ENCODE assay signal across 8 cellular contexts in the genomic region with DNA sequence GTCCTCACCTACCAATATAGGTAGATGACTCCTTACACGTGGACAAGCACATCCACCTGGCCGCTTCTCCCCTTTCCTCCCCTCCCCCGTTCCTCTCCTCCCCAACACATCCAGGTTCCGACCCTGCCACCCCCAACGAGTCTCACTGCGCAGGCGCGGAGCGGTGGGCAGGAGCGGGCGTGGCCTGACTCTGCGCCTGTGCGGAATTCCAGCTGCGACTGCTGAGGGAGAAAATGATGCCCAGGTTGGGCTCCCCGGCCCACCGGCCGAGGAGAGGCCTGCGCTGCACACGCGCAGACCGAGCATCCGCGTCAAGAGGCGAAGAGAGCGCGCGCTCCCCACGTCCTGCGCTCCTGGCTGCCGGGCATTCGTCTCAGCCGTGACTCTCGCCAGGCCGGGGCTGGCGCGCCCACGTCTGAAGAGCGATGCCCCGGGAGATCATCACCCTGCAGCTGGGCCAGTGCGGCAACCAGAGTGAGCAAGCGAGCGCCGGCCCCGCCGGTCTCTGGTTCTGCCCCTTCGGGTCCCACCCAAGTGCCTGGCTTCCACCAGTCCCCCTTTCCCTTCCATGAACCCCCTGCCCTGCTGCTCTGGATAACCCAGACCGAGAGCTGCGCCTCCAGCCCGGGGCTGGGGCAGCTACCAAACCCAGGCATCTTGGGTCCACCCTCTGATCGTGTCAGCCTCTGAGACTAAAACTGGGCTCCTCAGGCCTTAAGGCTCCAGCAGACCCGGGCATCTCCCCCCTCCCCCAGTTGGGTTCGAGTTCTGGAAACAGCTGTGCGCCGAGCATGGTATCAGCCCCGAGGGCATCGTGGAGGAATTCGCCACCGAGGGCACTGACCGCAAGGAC. TPM values are rescaled to one million over a fixed set of nuclear protein-coding genes. Genes with fewer than 3 reads are reported as not detected.
DNase-seq lines count a peak whose midpoint lies in the region; ATAC-seq lines count a peak whose summit lies in the region.

Gene TUBG2 (plus strand): TSS at position 206 of the 853 bp plus-strand sequence. CDS start 220 bp downstream, at position 426.

- peak; percentile 50 to 82 (median 67) for DNase-seq in CD8-positive, alpha-beta memory T cell
- DNase-seq in HCEC 1CT (peak; percentile 85), NCI-H2196 (lab: John Stamatoyannopoulos, UW; ENCODE audit: unreplicated experiment) (peak; percentile 84), islet precursor cell (peak; percentile 98)
- peak; percentile 77 for DNase-seq in activated CD4-positive, CD25-positive, alpha-beta regulatory T cell treated with anti-CD3 and anti-CD28 coated beads, Interleukin-2, amount 50 U/mL, for 72 hours
- peak in 1 of 2 donors; percentile 18 for DNase-seq in central memory CD8-positive, alpha-beta T cell (ENCODE audit: low spot score in 2 of 2)
- peak; percentile 81 for DNase-seq in stimulated activated CD4-positive, alpha-beta T cell treated with anti-CD3 and anti-CD28 coated beads, Interleukin-12 subunit alpha, Interleukin-12 subunit beta, amount 100 ng/mL, for 4 hours

- peaks cover 3 to 13% (median 3%) of the 10 kb centered on the region in 3 donors for H3K36me3 Mint-ChIP-seq in CD8-positive, alpha-beta memory T cell
- H3K36me3 Mint-ChIP-seq in central memory CD8-positive, alpha-beta T cell (ENCODE audit: insufficient read depth), result peaks cover 3% of the 10 kb centered on the region

- H3K36me3 ChIP-seq in CD8-positive, alpha-beta memory T cell (ENCODE audit: insufficient read depth, low read length), result no peaks in the 10 kb centered on the region

- CTCF ChIA-PET in CD8-positive, alpha-beta memory T cell (lab: Charles Lee), result interaction anchor here (0.6 to 1.0 kb wide), 5 partner anchors 15 to 24 kb away, joined by 3 read pairs; no protein-coding TSS in a partner anchor

- no peaks in the 10 kb centered on the region for H3K27me3 ChIP-seq in CD8-positive, alpha-beta memory T cell (ENCODE audit: insufficient read depth, low read length, poor library complexity, severe bottlenecking)

- H3K27ac Mint-ChIP-seq in CD8-positive, alpha-beta memory T cell, result peak within 1 kb of the TSS in 7 of 8 donors; percentile 49 to 93 (median 77)
- H3K27ac Mint-ChIP-seq in central memory CD8-positive, alpha-beta T cell (ENCODE audit: low read depth), result peak within 1 kb of the TSS; percentile 44

- H3K4me3 ChIP-seq in CD8-positive, alpha-beta memory T cell (ENCODE audit: low read length), result peak within 1 kb of the TSS; percentile 86

- ATAC-seq in central memory CD8-positive, alpha-beta T cell (replicated peaks; ENCODE audit: extremely low read depth, poor library complexity, severe bottlenecking), result peak; percentile 78
- no peak for ATAC-seq in GM21423 (IDR thresholded peaks at IDR 0.05; ENCODE audit: unreplicated experiment)

- H3K9me3 ChIP-seq in CD8-positive, alpha-beta memory T cell (ENCODE audit: low read length), result no peaks in the 10 kb centered on the region

- POLR2A ChIA-PET in CD8-positive, alpha-beta memory T cell (lab: Charles Lee), result interaction anchor here (0.5 kb wide), 1 partner anchor 130 kb away, joined by 3 read pairs; no protein-coding TSS in a partner anchor

- peaks cover 5% of the 10 kb centered on the region for H3K4me1 ChIP-seq in CD8-positive, alpha-beta memory T cell (ENCODE audit: insufficient read depth, low read length)

- H3K27me3 Mint-ChIP-seq in CD8-positive, alpha-beta memory T cell, result peaks cover 7 to 8% of the 10 kb centered on the region in 2 donors
- peaks cover 1% of the 10 kb centered on the region for H3K27me3 Mint-ChIP-seq in central memory CD8-positive, alpha-beta T cell

- peak within 1 kb of the TSS; percentile 86 to 94 (median 92) for H3K4me3 Mint-ChIP-seq in CD8-positive, alpha-beta memory T cell
- H3K4me3 Mint-ChIP-seq in central memory CD8-positive, alpha-beta T cell, result peak within 1 kb of the TSS; percentile 87

- no peak within 1 kb of the TSS for H3K27ac ChIP-seq in CD8-positive, alpha-beta memory T cell (ENCODE audit: low read depth, low read length)

- H3K4me1 Mint-ChIP-seq in CD8-positive, alpha-beta memory T cell, result peaks cover 13 to 25% (median 14%) of the 10 kb centered on the region in 3 donors
- peaks cover 22% of the 10 kb centered on the region for H3K4me1 Mint-ChIP-seq in central memory CD8-positive, alpha-beta T cell

- H3K9me3 Mint-ChIP-seq in CD8-positive, alpha-beta memory T cell, result no peaks in the 10 kb centered on the region
- H3K9me3 Mint-ChIP-seq in central memory CD8-positive, alpha-beta T cell, result no peaks in the 10 kb centered on the region

RNA-seq across cellular contexts. Expression of gene TUBG2, which starts in this region (rescaled TPM):
- total RNA-seq in CD8-positive, alpha-beta memory T cell, result 10 to 100 TPM; 10.6 to 11.6 TPM
- polyA plus RNA-seq in CD8-positive, alpha-beta memory T cell, result 3.4 TPM
